In the genomic region with DNA sequence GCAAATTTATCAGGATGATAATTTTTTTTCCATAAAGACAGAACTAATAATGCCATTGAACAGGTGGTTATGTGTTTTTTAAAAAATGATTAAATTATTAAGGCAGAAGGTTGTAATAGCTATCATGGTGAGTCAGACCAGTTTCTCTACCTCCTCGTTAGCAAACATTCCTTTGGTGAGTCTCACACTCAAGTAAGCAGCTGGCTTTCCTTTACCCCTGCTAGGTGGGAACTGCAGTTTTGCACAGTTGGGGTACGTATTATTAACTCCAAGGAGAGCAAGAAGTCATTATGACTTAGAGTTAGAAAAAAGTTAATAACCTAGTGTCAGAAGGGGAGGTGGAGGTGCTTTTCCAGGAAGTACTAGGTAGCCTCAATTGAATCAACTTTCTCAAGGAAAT, we compare ENCODE assay signal across 14 cellular contexts.
DNase-seq lines count a peak whose midpoint lies in the region; ATAC-seq, FAIRE-seq and TF ChIP-seq lines count a peak whose summit lies in the region.
"Had no signal": no experiment of that assay in that cellular context is flagged by ENCODE, and none has a peak within 500 bp of the region (broad histone marks: within the 10 kb centered on the region; RNA-seq: fewer than 3 reads in every experiment).

No MANE protein-coding gene starts in this region.

- no peak for FAIRE-seq in HTR-8/SVneo (lab: Jason Lieb, UNC)
- FAIRE-seq: pancreas had no signal

- no peak overlapping the region for H3K4me3 ChIP-seq in body of pancreas
- H3K4me3 ChIP-seq: pancreas had no signal

- peaks cover 15% of the 10 kb centered on the region for H3K4me1 ChIP-seq in body of pancreas

- no peak for TF ChIP-seq CTCF in body of pancreas (IDR thresholded peaks at IDR 0.05)

- peak; percentile 74 for DNase-seq in ACHN
- peak; percentile 82 for DNase-seq in HTR-8/SVneo (ENCODE audit: insufficient read length, low spot score)
- no peak for DNase-seq in body of pancreas
- peak; percentile 78 for DNase-seq in kidney glomerular epithelial cell (lab: John Stamatoyannopoulos, UW)
- DNase-seq in superior temporal gyrus (ENCODE audit: extremely low spot score): no peak
- DNase-seq in activated CD4-positive, CD25-positive, alpha-beta regulatory T cell (lab: John Stamatoyannopoulos, UW): no peak
- no peak for DNase-seq in Kasumi-1 (lab: John Stamatoyannopoulos, UW)
- DNase-seq: erythroblast; GF-D8; NCI-H1930; pancreas; stimulated activated CD4-positive, alpha-beta T cell treated with anti-CD3 and anti-CD28 coated beads, Interleukin-4, amount 100 ng/mL, for 1 hour; T1000 had no signal

- no peaks in the 10 kb centered on the region for H3K9me3 ChIP-seq in body of pancreas
- H3K9me3 ChIP-seq: pancreas had no signal

- ATAC-seq in body of pancreas: peak; percentile 43
- ATAC-seq in GM19455 (IDR thresholded peaks at IDR 0.05; ENCODE audit: unreplicated experiment): no peak

- H3K36me3 ChIP-seq in body of pancreas (replicated peaks in 1 of 2; ENCODE audit: insufficient read depth in 1 of 2, low read depth in 2 of 2): no peaks in the 10 kb centered on the region
- H3K36me3 ChIP-seq: pancreas had no signal

- no peak for TF ChIP-seq POLR2A in body of pancreas (IDR thresholded peaks at IDR 0.05)

- H3K27me3 ChIP-seq in body of pancreas: no peaks in the 10 kb centered on the region
- H3K27me3 ChIP-seq: pancreas had no signal

- 49 to 59% methylated on average over 2 of the region's 2 CpGs for WGBS in body of pancreas, 2 donors

- in situ Hi-C loops in ACHN (cut with HindIII; ENCODE audit: low pct_ligation_motif_present, low pct_unique_long_range_greater_than_20kb, low sequenced_read_pairs): no loop called here

- intact Hi-C loops in body of pancreas (cut with DNase I): no loop called here

- no peak overlapping the region for H3K27ac ChIP-seq in body of pancreas

Comparison
In these comparisons a context has a peak if more than half of its experiments do, and no peak if none do; other contexts are left out.
1. DNase-seq: peak in ACHN (single experiment), HTR-8/SVneo (single experiment) and kidney glomerular epithelial cell (single experiment); none in body of pancreas (0 of 4), superior temporal gyrus (single experiment), activated CD4-positive, CD25-positive, alpha-beta regulatory T cell (0 of 4) and Kasumi-1 (0 of 2).